Comparison of ENCODE assay signal across 18 cellular contexts in the genomic region with DNA sequence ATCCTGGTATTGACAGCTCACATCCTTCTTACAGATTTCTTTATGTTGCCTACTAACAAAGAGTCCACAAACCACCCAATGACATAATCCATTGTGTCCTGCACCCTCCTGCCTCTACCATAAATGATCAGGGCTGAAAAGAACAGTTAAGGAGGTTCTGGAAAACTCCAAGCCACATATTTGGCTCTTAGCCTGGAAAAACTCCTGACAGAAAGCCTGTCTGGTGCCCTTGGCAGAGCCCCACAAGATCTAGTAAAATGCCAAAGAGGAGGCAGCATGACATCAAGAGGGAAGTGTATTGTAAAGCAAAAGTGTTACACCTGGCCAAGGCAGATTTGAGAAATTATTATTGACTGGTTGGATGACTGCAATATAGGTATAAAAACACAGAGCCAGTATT.
DNase-seq lines count a peak whose midpoint lies in the region; ATAC-seq and TF ChIP-seq lines count a peak whose summit lies in the region.
"Had no signal": no experiment of that assay in that cellular context is flagged by ENCODE, and none has a peak within 500 bp of the region (broad histone marks: within the 10 kb centered on the region; RNA-seq: fewer than 3 reads in every experiment).

No MANE protein-coding gene starts in this region.

- H3K27ac ChIP-seq in skeletal muscle tissue (ENCODE audit: low read depth, low read length) (peak overlapping the region; percentile 84), Peyer's patch (no peak overlapping the region)
- H3K27ac ChIP-seq: KMS-11, SK-N-MC had no signal

- H3K36me3 ChIP-seq in skeletal muscle tissue (ENCODE audit: control insufficient read depth in 3 of 3, insufficient read depth in 3 of 3, low read length in 3 of 3) (no peaks in the 10 kb centered on the region), Peyer's patch (no peaks in the 10 kb centered on the region)
- H3K36me3 ChIP-seq: BE2C had no signal

- no peak for TF ChIP-seq POLR2A in Peyer's patch (IDR thresholded peaks at IDR 0.05)

- ATAC-seq in GM21737 (IDR thresholded peaks at IDR 0.05; ENCODE audit: unreplicated experiment): no peak
- ATAC-seq: HepG2, PC-3 had no signal

- DNase-seq in NCI-H2029 treated with DMSO at 0.1 percent for 48 hours (lab: John Stamatoyannopoulos, UW) (peak; percentile 92), foreskin melanocyte (peak; percentile 8), medulla oblongata (ENCODE audit: extremely low spot score) (peak; percentile 62), NCI-H2107 treated with DMSO at 0.1 percent for 48 hours (lab: John Stamatoyannopoulos, UW; ENCODE audit: unreplicated experiment) (no peak), Peyer's patch (no peak)
- DNase-seq in activated CD4-positive, alpha-beta T cell treated with anti-CD3 and anti-CD28 coated beads, Interleukin-2, amount 50 U/mL, for 1 hour: no peak
- DNase-seq: BE2C; CD4-positive, alpha-beta memory T cell; DND-41; GDM1; NCI-H1436; NCI-H748 treated with DMSO at 0.1 percent for 48 hours; PC-3 had no signal

- H3K9me3 ChIP-seq in skeletal muscle tissue (ENCODE audit: control insufficient read depth in 3 of 3, low read length in 3 of 3) (no peaks in the 10 kb centered on the region), Peyer's patch (no peaks in the 10 kb centered on the region)
- H3K9me3 ChIP-seq: BE2C had no signal

- H3K4me1 ChIP-seq in skeletal muscle tissue (ENCODE audit: control insufficient read depth in 3 of 3, insufficient read depth in 3 of 3, low read length in 3 of 3): peaks cover 11 to 28% (median 25%) of the 10 kb centered on the region in 3 donors
- no peaks in the 10 kb centered on the region for H3K4me1 ChIP-seq in Peyer's patch
- H3K4me1 ChIP-seq: BE2C had no signal

- H3K27me3 ChIP-seq in skeletal muscle tissue (ENCODE audit: control insufficient read depth in 3 of 3, insufficient read depth in 3 of 3, low read length in 3 of 3) (no peaks in the 10 kb centered on the region), Peyer's patch (no peaks in the 10 kb centered on the region)
- H3K27me3 ChIP-seq: BE2C had no signal

- H3K9ac ChIP-seq in skeletal muscle tissue (ENCODE audit: low read depth in 1 of 3, low read length in 3 of 3): peak overlapping the region in 2 of 3 donors; percentile 9 to 24
- H3K9ac ChIP-seq: KMS-11 had no signal

- no peak for TF ChIP-seq CTCF in Peyer's patch (IDR thresholded peaks at IDR 0.05)

- no peak overlapping the region for H3K4me3 ChIP-seq in skeletal muscle tissue (ENCODE audit: low read length in 3 of 3)
- no peak overlapping the region for H3K4me3 ChIP-seq in Peyer's patch
- H3K4me3 ChIP-seq: SK-N-MC had no signal

Comparison
In these comparisons a context has a peak if more than half of its experiments do, and no peak if none do; other contexts are left out.
1. DNase-seq: peak in NCI-H2029 treated with DMSO at 0.1 percent for 48 hours (single experiment), foreskin melanocyte (single experiment) and medulla oblongata (single experiment); none in NCI-H2107 treated with DMSO at 0.1 percent for 48 hours (single experiment), activated CD4-positive, alpha-beta T cell treated with anti-CD3 and anti-CD28 coated beads, Interleukin-2, amount 50 U/mL, for 1 hour (single experiment) and Peyer's patch (0 of 3).